1 cellular context compared by ENCODE assay signal in the genomic region with DNA sequence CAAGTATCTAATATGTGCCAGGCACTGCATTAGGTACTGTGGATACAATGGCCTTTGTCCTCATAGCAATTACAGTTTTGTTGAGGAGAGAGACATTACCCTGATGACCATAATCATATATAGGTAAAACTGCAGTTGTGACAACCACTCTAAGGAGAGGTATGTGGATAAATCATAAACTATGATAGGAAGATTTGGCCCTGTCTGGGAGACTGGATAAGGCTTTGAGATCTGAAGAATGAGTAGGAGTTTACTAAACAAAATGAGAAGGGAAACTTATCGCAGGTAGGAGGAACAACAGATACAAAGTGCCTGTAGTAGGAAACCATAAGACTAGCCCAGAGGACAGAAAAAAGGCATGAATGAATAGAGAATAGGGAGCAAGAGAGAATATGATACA.
TF ChIP-seq lines count a peak whose summit lies in the region.

No MANE protein-coding gene starts in this region.

TF ChIP-seq in GM12878, 131 proteins besides CTCF, POLR2A, EP300 and RAD21:
- TF ChIP-seq SUPT20H (IDR thresholded peaks at IDR 0.05; ENCODE audit: borderline replicate concordance, control insufficient read depth, low read depth, low read length) (no peak), BRCA1 (IDR thresholded peaks at IDR 0.05; ENCODE audit: low read depth, low read length) (no peak), POLR2AphosphoS2 (IDR thresholded peaks at IDR 0.05; ENCODE audit: low read depth, low read length) (no peak), IRF4 (IDR thresholded peaks at IDR 0.05; ENCODE audit: low read depth, low read length) (no peak), JUNB (IDR thresholded peaks at IDR 0.05) (no peak), FOXM1 (IDR thresholded peaks at IDR 0.05; ENCODE audit: low read depth, low read length) (no peak), RFX5 (IDR thresholded peaks at IDR 0.05; ENCODE audit: low read depth, low read length) (no peak), SMC3 (IDR thresholded peaks at IDR 0.05; ENCODE audit: borderline replicate concordance, low read length) (no peak), NFYA (IDR thresholded peaks at IDR 0.05; ENCODE audit: borderline replicate concordance, low read depth, low read length) (no peak), STAT3 (IDR thresholded peaks at IDR 0.05; ENCODE audit: low read depth, low read length) (no peak), BACH1 (IDR thresholded peaks at IDR 0.05; ENCODE audit: borderline replicate concordance) (no peak)
- TF ChIP-seq, protein P1, sequence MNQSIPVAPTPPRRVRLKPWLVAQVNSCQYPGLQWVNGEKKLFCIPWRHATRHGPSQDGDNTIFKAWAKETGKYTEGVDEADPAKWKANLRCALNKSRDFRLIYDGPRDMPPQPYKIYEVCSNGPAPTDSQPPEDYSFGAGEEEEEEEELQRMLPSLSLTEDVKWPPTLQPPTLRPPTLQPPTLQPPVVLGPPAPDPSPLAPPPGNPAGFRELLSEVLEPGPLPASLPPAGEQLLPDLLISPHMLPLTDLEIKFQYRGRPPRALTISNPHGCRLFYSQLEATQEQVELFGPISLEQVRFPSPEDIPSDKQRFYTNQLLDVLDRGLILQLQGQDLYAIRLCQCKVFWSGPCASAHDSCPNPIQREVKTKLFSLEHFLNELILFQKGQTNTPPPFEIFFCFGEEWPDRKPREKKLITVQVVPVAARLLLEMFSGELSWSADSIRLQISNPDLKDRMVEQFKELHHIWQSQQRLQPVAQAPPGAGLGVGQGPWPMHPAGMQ (IDR thresholded peaks at IDR 0.05; ENCODE audit: borderline replicate concordance): no peak
